8 cellular contexts compared by ENCODE assay signal in genomic region chr16:10738231-10739077, GRCh38. TPM values are rescaled to one million over a fixed set of nuclear protein-coding genes. Genes with fewer than 3 reads are reported as not detected.
DNase-seq lines count a peak whose midpoint lies in the region; ATAC-seq, FAIRE-seq and TF ChIP-seq lines count a peak whose summit lies in the region.

No MANE protein-coding gene starts in this region.

- no peaks in the 10 kb centered on the region for H3K27me3 ChIP-seq in ACC112 (ENCODE audit: insufficient read depth, low read length)
- H3K27me3 ChIP-seq in RWPE2 (ENCODE audit: insufficient read depth, poor library complexity, severe bottlenecking) = no peaks in the 10 kb centered on the region
- H3K27me3 ChIP-seq in GM12878 (replicated peaks in 1 of 2; ENCODE audit: control insufficient read depth in 2 of 2, insufficient read depth in 2 of 2, low read length in 1 of 2) = no peaks in the 10 kb centered on the region
- no peaks in the 10 kb centered on the region for H3K27me3 ChIP-seq in WERI-Rb-1 (ENCODE audit: insufficient read depth, low read depth, severe bottlenecking)

- SMC1A ChIA-PET in GM12878 (lab: Charles Lee; ENCODE audit: uncharacterized antibody, unreplicated experiment) = interaction anchor here (0.9 to 6.0 kb wide), 23 partner anchors 14 to 424 kb away, joined by 3 to 104 read pairs (median 5); partner anchors contain the start of gene CIITA

- H3K9ac ChIP-seq in GM12878 (ENCODE audit: control insufficient read depth, insufficient read depth, low read length) = peak overlapping the region; percentile 33

- peak overlapping the region; percentile 69 for H3K4me2 ChIP-seq in GM12878 (ENCODE audit: control insufficient read depth, insufficient read depth)

- peak; percentile 77 for FAIRE-seq in GM12878 (lab: Jason Lieb, UNC)

- TF ChIP-seq POLR2A in GM18951 (IDR thresholded peaks at IDR 0.05; ENCODE audit: extremely low read depth, insufficient read depth, insufficient read length) (peak; percentile 21), GM12878 (IDR thresholded peaks at IDR 0.05; ENCODE audit: low read depth, low read length) (peak; percentile 57)

- no peaks in the 10 kb centered on the region for H3K79me2 ChIP-seq in ACC112 (ENCODE audit: control insufficient read depth, insufficient read depth, low read length, unreplicated experiment)
- H3K79me2 ChIP-seq in GM12878 (ENCODE audit: control insufficient read depth, insufficient read depth, low read length) = no peaks in the 10 kb centered on the region; the same call in 1 of the 2 replicates

- TF ChIP-seq CTCF in RWPE2 (IDR thresholded peaks at IDR 0.05; ENCODE audit: poor library complexity, severe bottlenecking) (no peak), GM12878 (IDR thresholded peaks at IDR 0.05 in 2 of 3, conservative IDR thresholded peaks at IDR 0.05 in 1 of 3; ENCODE audit: control insufficient read depth in 2 of 3, extremely low read depth in 1 of 3, insufficient read depth in 1 of 3, low read depth in 3 of 3, low read length in 3 of 3) (no peak), WERI-Rb-1 (IDR thresholded peaks at IDR 0.05; ENCODE audit: low read depth, low read length) (no peak)

- H3K4me1 ChIP-seq in ACC112 (ENCODE audit: control insufficient read depth, insufficient read depth, low read length, unreplicated experiment) (peaks cover 18% of the 10 kb centered on the region), RWPE2 (ENCODE audit: insufficient read depth, poor library complexity, severe bottlenecking) (peaks cover 7% of the 10 kb centered on the region), GM12878 (ENCODE audit: control insufficient read depth, insufficient read depth, low read length) (peaks cover 46% of the 10 kb centered on the region)

- no TSS peak for BruUV-seq in GM12878 (replicated peaks; lab: Mats Ljungman, UMichigan)

- peak overlapping the region; percentile 80 for H3K27ac ChIP-seq in ACC112 (ENCODE audit: low read depth, low read length)
- peak overlapping the region; percentile 26 for H3K27ac ChIP-seq in RWPE2 (ENCODE audit: poor library complexity, severe bottlenecking)
- peak overlapping the region; percentile 82 for H3K27ac ChIP-seq in GM12878 (ENCODE audit: control insufficient read depth, insufficient read depth)
- no peak overlapping the region for H3K27ac ChIP-seq in WERI-Rb-1

- DNase-seq in RWPE2 (ENCODE audit: low spot score) (peak; percentile 78), GM12878 (ENCODE audit: low read depth, low spot score) (peak; percentile 82), left colon (peak; percentile 26 to 46), WERI-Rb-1 (no peak)
- DNase-seq in stimulated activated CD8-positive, alpha-beta memory T cell treated with anti-CD3 and anti-CD28 coated beads, Interleukin-4, amount 100 ng/mL, for 24 hours (ENCODE audit: low read depth) = peak; percentile 31

- H3K4me3 ChIP-seq in ACC112 (ENCODE audit: low read depth, low read length) = no peak overlapping the region
- H3K4me3 ChIP-seq in RWPE2 (ENCODE audit: severe bottlenecking) = no peak overlapping the region
- H3K4me3 ChIP-seq in GM12878 = peak overlapping the region; percentile 37; the same call in 1 of the 2 replicates
- no peak overlapping the region for H3K4me3 ChIP-seq in WERI-Rb-1 (ENCODE audit: low read depth, low read length)

- H4K20me1 ChIP-seq in GM12878 (ENCODE audit: control insufficient read depth, insufficient read depth) = no peaks in the 10 kb centered on the region

- ATAC-seq in HG03064 (IDR thresholded peaks at IDR 0.05; ENCODE audit: low read depth, unreplicated experiment) (peak; percentile 67), RWPE2 (ENCODE audit: low read depth) (peak; percentile 65), GM12878 (peak; percentile 84), left colon (peak; percentile 38)

- 0 out of 2 replicates have a peak, but pooled peaks have one; percentile 5 for TF ChIP-seq RAD21 in GM12878 (IDR thresholded peaks at IDR 0.05; ENCODE audit: insufficient read depth, low read depth, low read length)

- WGBS in GM12878 (ENCODE audit: insufficient coverage, insufficient replicate concordance, low lambda C conversion rate, missing lambda C conversion rate) = under 1% methylated on average over 11 of the region's 12 CpGs

- no peaks in the 10 kb centered on the region for H3K9me3 ChIP-seq in RWPE2 (ENCODE audit: severe bottlenecking)
- H3K9me3 ChIP-seq in GM12878 (replicated peaks; ENCODE audit: control insufficient read depth, insufficient read depth, low read length) = no peaks in the 10 kb centered on the region
- no peaks in the 10 kb centered on the region for H3K9me3 ChIP-seq in WERI-Rb-1 (ENCODE audit: severe bottlenecking)

- H3K36me3 ChIP-seq in ACC112 (ENCODE audit: insufficient read depth, low read length) (no peaks in the 10 kb centered on the region), RWPE2 (ENCODE audit: low read depth) (no peaks in the 10 kb centered on the region), GM12878 (ENCODE audit: control insufficient read depth in 2 of 2, insufficient read depth in 2 of 2, low read length in 1 of 2) (no peaks in the 10 kb centered on the region), WERI-Rb-1 (no peaks in the 10 kb centered on the region)

- RAD21 ChIA-PET in GM12878 (lab: Charles Lee; ENCODE audit: unreplicated experiment) = interaction anchor here (0.6 to 5.6 kb wide), 36 partner anchors 15 to 912 kb away, joined by 3 to 85 read pairs (median 4); partner anchors contain the start of gene CIITA

- POLR2A ChIA-PET in GM12878 (lab: Charles Lee) = interaction anchor here (0.6 to 4.0 kb wide), 13 partner anchors 15 to 403 kb away, joined by 3 to 25 read pairs (median 5); partner anchors contain the start of gene CIITA

- intact Hi-C loops in GM12878 (cut with micrococcal nuclease; ENCODE audit: unreplicated experiment) = loop anchor here (2.0 to 5.0 kb wide), 4 partner anchors 74 to 426 kb away; partner anchors contain the start of genes ATF7IP2 and CIITA
- intact Hi-C loops in left colon (cut with DNase I, micrococcal nuclease) = no loop called here

- no peak overlapping the region for H2AFZ ChIP-seq in ACC112 (ENCODE audit: low read length, unreplicated experiment)
- H2AFZ ChIP-seq in GM12878 (ENCODE audit: control insufficient read depth, low read depth, low read length) = peak overlapping the region; percentile 46

- TF ChIP-seq EP300 in GM12878 (IDR thresholded peaks at IDR 0.05; ENCODE audit: borderline replicate concordance in 1 of 2, control insufficient read depth in 1 of 2, low read depth in 2 of 2, low read length in 2 of 2) = peak in 1 of 2 experiments; percentile 67; a peak in 1 of 4 replicates

- in situ Hi-C loops in GM18951 (cut with MboI; ENCODE audit: low sequenced_read_pairs, unreplicated experiment) = loop anchor here (25.0 kb wide), 1 partner anchor 476 kb away; no protein-coding TSS in a partner anchor
- in situ Hi-C loops in GM12878 (cut with MboI) = loop anchor here (5.0 to 10.0 kb wide), 4 partner anchors 226 to 1594 kb away; no protein-coding TSS in a partner anchor

- CTCF ChIA-PET in GM12878 (lab: Yijun Ruan, JAX) = interaction anchor here (0.7 to 7.7 kb wide), 25 partner anchors 27 to 424 kb away, joined by 3 to 191 read pairs (median 5); partner anchors contain the start of gene CIITA

TF ChIP-seq in GM12878, 131 proteins besides CTCF, POLR2A, EP300 and RAD21 (continues in another document):
- no peak for TF ChIP-seq POU2F2 (IDR thresholded peaks at IDR 0.05; ENCODE audit: borderline replicate concordance, low read depth, low read length)

RNA-seq across cellular contexts. Expression of gene NUBP1, which starts 5.2 kb away (rescaled TPM):
- 11.1 and 12.4 TPM in 2 replicates for total RNA-seq in GM12878 (2013; cell fraction: nucleolus; rRNA removed)
- total RNA-seq in GM12878 (2014; rRNA removed) (49.6 and 56.9 TPM in 2 replicates), GM12878 (2014; rRNA removed; fragmentation: Illumina TruSeq; extraction: Trizol) (53.6 and 55.1 TPM in 2 replicates), GM12878 (2021) (46.7 and 53.3 TPM in 2 replicates), left colon (10 to 100 TPM; 24.2 to 29.3 TPM)
- polyA plus RNA-seq in GM12878 (2011; ENCODE audit: low read depth) = 33.6 TPM
- polyA plus RNA-seq in GM12878 (2011; rRNA removed) (64.3 and 74.9 TPM in 2 replicates), GM12878 (2014; fragmentation: Illumina TruSeq; extraction: Trizol) (51.5 and 66.9 TPM in 2 replicates), GM12878 (2014; fragmentation: Nextera tagmentation; extraction: Ambion mirVana) (10 to 100 TPM; 31.0 to 36.3 TPM), GM12878 (2014; rRNA removed) (62.8 and 65.7 TPM in 2 replicates), GM12878 (2016; fragmentation: Nextera tagmentation; extraction: Ambion mirVana) (10 to 100 TPM; 59.7 to 60.7 TPM)
- polyA plus RNA-seq in GM12878 (2011; cell fraction: cytosol; rRNA removed) = 82.8 and 88.2 TPM in 2 replicates
- 47.6 and 55.6 TPM in 2 replicates for polyA plus RNA-seq in GM12878 (2011; cell fraction: nucleus; rRNA removed)
- polyA plus RNA-seq in GM12878 (2012) = 40.3 and 47.4 TPM in 2 replicates
- polyA minus RNA-seq in GM12878 (2011; rRNA and poly(A)+ RNA removed) = 36.2 and 42.1 TPM in 2 replicates
- polyA minus RNA-seq in GM12878 (2011; cell fraction: cytosol; rRNA and poly(A)+ RNA removed) = 20.0 and 22.7 TPM in 2 replicates
- 8.1 and 12.7 TPM in 2 replicates for polyA minus RNA-seq in GM12878 (2011; cell fraction: nucleus; rRNA and poly(A)+ RNA removed)

RNA-seq across cellular contexts. Expression of gene TEKT5, which starts 43.7 kb away (rescaled TPM):
- 4.6 and 6.3 TPM in 2 replicates for total RNA-seq in GM12878 (2013; cell fraction: nucleolus; rRNA removed)
- total RNA-seq in GM12878 (2014; rRNA removed) (0.22 and 1.1 TPM in 2 replicates), GM12878 (2014; rRNA removed; fragmentation: Illumina TruSeq; extraction: Trizol) (0.18 and 0.40 TPM in 2 replicates), GM12878 (2021) (0.80 and 2.2 TPM in 2 replicates), left colon (under 1 TPM; 0.50 to 0.52 TPM)
- polyA plus RNA-seq in GM12878 (2011; ENCODE audit: low read depth) = 0.26 TPM
- polyA plus RNA-seq in GM12878 (2011; rRNA removed) (0.66 and 0.68 TPM in 2 replicates), GM12878 (2014; fragmentation: Illumina TruSeq; extraction: Trizol) (0.19 and 0.93 TPM in 2 replicates), GM12878 (2014; fragmentation: Nextera tagmentation; extraction: Ambion mirVana) (under 1 TPM; 0.47 to 0.64 TPM), GM12878 (2014; rRNA removed) (1.1 and 1.8 TPM in 2 replicates), GM12878 (2016; fragmentation: Nextera tagmentation; extraction: Ambion mirVana) (under 1 TPM in 1 of 2 experiments, not detected in 1; 0.79 TPM)
- 0.85 and 0.92 TPM in 2 replicates for polyA plus RNA-seq in GM12878 (2011; cell fraction: cytosol; rRNA removed)
- polyA plus RNA-seq in GM12878 (2011; cell fraction: nucleus; rRNA removed) = 1.8 and 2.1 TPM in 2 replicates
- 0.48 and 1.1 TPM in 2 replicates for polyA plus RNA-seq in GM12878 (2012)
- 0.44 and 0.82 TPM in 2 replicates for polyA minus RNA-seq in GM12878 (2011; rRNA and poly(A)+ RNA removed)
- polyA minus RNA-seq in GM12878 (2011; cell fraction: cytosol; rRNA and poly(A)+ RNA removed) = not detected in 2 replicates
- 0.48 TPM in 1 of 2 replicates, not detected in the other for polyA minus RNA-seq in GM12878 (2011; cell fraction: nucleus; rRNA and poly(A)+ RNA removed)
